ENCODE assay signal across 8 cellular contexts in the genomic region with DNA sequence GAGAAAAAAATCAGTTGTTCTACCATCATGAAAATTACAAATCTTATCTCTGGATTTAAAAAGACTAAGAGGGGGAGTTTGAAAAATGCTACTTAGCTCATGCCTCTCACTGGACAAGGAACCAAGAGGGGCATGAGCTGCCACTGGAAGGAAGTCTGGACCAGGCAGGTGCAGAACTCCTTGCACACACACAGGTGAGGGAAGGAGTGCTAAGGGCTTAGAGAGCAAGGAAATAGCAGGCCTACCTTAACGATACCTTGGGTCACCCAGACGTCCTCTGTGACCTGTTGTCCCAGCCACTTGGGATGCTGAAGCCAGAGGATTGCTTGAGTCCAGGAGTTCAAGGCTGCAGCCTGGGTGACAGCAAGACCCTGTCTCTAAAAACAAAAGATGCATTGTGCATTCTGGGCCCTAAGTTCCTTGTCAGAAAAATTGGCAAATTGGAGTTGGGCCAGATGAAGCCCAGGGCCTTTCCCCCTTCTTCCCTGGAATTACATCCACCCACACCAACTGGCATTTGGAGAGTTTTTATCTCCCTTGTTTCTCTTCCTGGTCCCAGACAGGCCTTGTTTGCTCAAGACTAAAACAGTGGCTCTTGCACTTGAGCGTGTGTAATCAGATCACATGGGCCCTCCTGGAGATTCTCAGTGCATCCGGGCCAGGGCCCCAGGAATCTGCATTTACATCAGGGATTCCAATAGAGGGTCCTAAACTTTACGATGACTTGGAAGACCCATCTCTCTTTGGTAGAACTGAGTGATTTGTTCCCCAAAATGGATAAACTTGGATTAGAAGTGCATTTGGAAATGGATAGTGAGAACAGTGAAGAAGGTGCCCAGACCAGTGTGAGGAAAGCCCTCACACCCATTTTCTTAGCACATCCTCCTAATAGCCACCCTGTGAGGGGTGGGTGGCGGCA. TPM values are rescaled to one million over a fixed set of nuclear protein-coding genes. Genes with fewer than 3 reads are reported as not detected.
DNase-seq lines count a peak whose midpoint lies in the region; ATAC-seq and TF ChIP-seq lines count a peak whose summit lies in the region.

No MANE protein-coding gene starts in this region.

- H3K36me3 ChIP-seq in kidney epithelial cell (ENCODE audit: control insufficient read depth, insufficient read depth, low read length), result peaks cover 6% of the 10 kb centered on the region

- peak overlapping the region; percentile 89 for H3K27ac Mint-ChIP-seq in CD4-positive, alpha-beta T cell
- H3K27ac Mint-ChIP-seq in activated naive CD8-positive, alpha-beta T cell treated with anti-CD3 and anti-CD28 coated beads, Interleukin-2, amount 10 ng/mL, durations not matched to agents 7 days and 5 days, result peak overlapping the region; percentile 93

- peaks cover 36% of the 10 kb centered on the region for H3K36me3 Mint-ChIP-seq in CD4-positive, alpha-beta T cell (ENCODE audit: low read depth)
- peaks cover 30% of the 10 kb centered on the region for H3K36me3 Mint-ChIP-seq in activated naive CD8-positive, alpha-beta T cell treated with anti-CD3 and anti-CD28 coated beads, Interleukin-2, amount 10 ng/mL, durations not matched to agents 7 days and 5 days

- H3K9me3 ChIP-seq in CD4-positive, alpha-beta T cell (ENCODE audit: control insufficient read depth, low read length), result no peaks in the 10 kb centered on the region

- POLR2A ChIA-PET in CD4-positive, alpha-beta T cell (lab: Charles Lee), result interaction anchor here (0.7 to 6.5 kb wide), 11 partner anchors 8 to 551 kb away, joined by 3 to 96 read pairs (median 27); partner anchors contain the start of genes ANAPC16 and ASCC1
- POLR2A ChIA-PET in activated naive CD8-positive, alpha-beta T cell treated with anti-CD3 and anti-CD28 coated beads, Interleukin-2, amount 10 ng/mL, durations not matched to agents 7 days and 5 days (lab: Charles Lee), result interaction anchor here (1.2 to 53.3 kb wide), 9 partner anchors 8 to 60 kb away, joined by 3 to 1812 read pairs (median 66); partner anchors contain the start of genes ANAPC16 and ASCC1

- H3K9me3 Mint-ChIP-seq in CD4-positive, alpha-beta T cell, result no peaks in the 10 kb centered on the region
- H3K9me3 Mint-ChIP-seq in activated naive CD8-positive, alpha-beta T cell treated with anti-CD3 and anti-CD28 coated beads, Interleukin-2, amount 10 ng/mL, durations not matched to agents 7 days and 5 days, result no peaks in the 10 kb centered on the region

- H3K27me3 Mint-ChIP-seq in CD4-positive, alpha-beta T cell, result no peaks in the 10 kb centered on the region
- no peaks in the 10 kb centered on the region for H3K27me3 Mint-ChIP-seq in activated naive CD8-positive, alpha-beta T cell treated with anti-CD3 and anti-CD28 coated beads, Interleukin-2, amount 10 ng/mL, durations not matched to agents 7 days and 5 days

- intact Hi-C loops in CD4-positive, alpha-beta T cell (cut with DNase I, micrococcal nuclease), result no loop called here

- H3K4me3 Mint-ChIP-seq in CD4-positive, alpha-beta T cell, result peak overlapping the region; percentile 100
- H3K4me3 Mint-ChIP-seq in activated naive CD8-positive, alpha-beta T cell treated with anti-CD3 and anti-CD28 coated beads, Interleukin-2, amount 10 ng/mL, durations not matched to agents 7 days and 5 days, result peak overlapping the region; percentile 93

- H3K4me3 ChIP-seq in kidney epithelial cell (ENCODE audit: low read depth, low read length), result peak overlapping the region; percentile 86

- no peak for DNase-seq in CD4-positive, alpha-beta T cell
- DNase-seq in HUDEP-2 (lab: John Stamatoyannopoulos, UW; ENCODE audit: unreplicated experiment in 76 of 76) (peak in 50 of 76 experiments; percentile 11 to 82 (median 46)), kidney epithelial cell (ENCODE audit: low read depth) (no peak), superior temporal gyrus (ENCODE audit: extremely low spot score) (peak; percentile 33), glomerular visceral epithelial cell (ENCODE audit: extremely low spot score) (no peak)
- no peak for DNase-seq in activated naive CD8-positive, alpha-beta T cell treated with anti-CD3 and anti-CD28 coated beads, Interleukin-2, amount 10 ng/mL, durations not matched to agents 7 days and 5 days

- ATAC-seq in CD4-positive, alpha-beta T cell (ENCODE audit: poor library complexity), result no peak
- no peak for ATAC-seq in activated naive CD8-positive, alpha-beta T cell treated with anti-CD3 and anti-CD28 coated beads, Interleukin-2, amount 10 ng/mL, durations not matched to agents 7 days and 5 days (ENCODE audit: low read depth)
- ATAC-seq in HG03342 (IDR thresholded peaks at IDR 0.05; ENCODE audit: unreplicated experiment) (no peak), GM19467 (IDR thresholded peaks at IDR 0.05; ENCODE audit: unreplicated experiment) (no peak)

- peaks cover 53% of the 10 kb centered on the region for H3K4me1 Mint-ChIP-seq in CD4-positive, alpha-beta T cell (ENCODE audit: low read depth)
- peaks cover 47% of the 10 kb centered on the region for H3K4me1 Mint-ChIP-seq in activated naive CD8-positive, alpha-beta T cell treated with anti-CD3 and anti-CD28 coated beads, Interleukin-2, amount 10 ng/mL, durations not matched to agents 7 days and 5 days

- peak overlapping the region; percentile 88 for H3K27ac ChIP-seq in CD4-positive, alpha-beta T cell (ENCODE audit: low read depth, low read length)

- CTCF ChIA-PET in CD4-positive, alpha-beta T cell (lab: Charles Lee), result interaction anchor here (1.0 to 4.4 kb wide), 3 partner anchors 50 to 59 kb away, joined by 3 to 54 read pairs (median 23); no protein-coding TSS in a partner anchor

- no peak for TF ChIP-seq CTCF in CD4-positive, alpha-beta T cell (IDR thresholded peaks at IDR 0.05)
- no peak for TF ChIP-seq CTCF in kidney epithelial cell (IDR thresholded peaks at IDR 0.05; ENCODE audit: insufficient read depth, low read length, poor library complexity, severe bottlenecking)

- no peaks in the 10 kb centered on the region for H3K27me3 ChIP-seq in CD4-positive, alpha-beta T cell (ENCODE audit: control insufficient read depth, insufficient read depth, low read length)
- H3K27me3 ChIP-seq in kidney epithelial cell (ENCODE audit: control insufficient read depth, insufficient read depth, low read length), result no peaks in the 10 kb centered on the region

RNA-seq across cellular contexts. Expression of gene DDIT4, which starts 3.0 kb away (rescaled TPM):
- 100 to 1,000 TPM; 427 to 436 TPM for total RNA-seq in CD4-positive, alpha-beta T cell
- 100 to 1,000 TPM; 150 to 159 TPM for total RNA-seq in activated naive CD8-positive, alpha-beta T cell treated with anti-CD3 and anti-CD28 coated beads, Interleukin-2, amount 10 ng/mL, durations not matched to agents 7 days and 5 days
- total RNA-seq in kidney epithelial cell, result 278 and 280 TPM in 2 replicates

Comparison
In these comparisons a context has a peak if more than half of its experiments do, and no peak if none do; other contexts are left out.
1. DNase-seq: peak in HUDEP-2 (50 of 76) and superior temporal gyrus (single experiment); none in CD4-positive, alpha-beta T cell (0 of 10), activated naive CD8-positive, alpha-beta T cell treated with anti-CD3 and anti-CD28 coated beads, Interleukin-2, amount 10 ng/mL, durations not matched to agents 7 days and 5 days (single experiment), kidney epithelial cell (single experiment) and glomerular visceral epithelial cell (single experiment).